Comparison of ENCODE assay signal across 8 cellular contexts in the genomic region with DNA sequence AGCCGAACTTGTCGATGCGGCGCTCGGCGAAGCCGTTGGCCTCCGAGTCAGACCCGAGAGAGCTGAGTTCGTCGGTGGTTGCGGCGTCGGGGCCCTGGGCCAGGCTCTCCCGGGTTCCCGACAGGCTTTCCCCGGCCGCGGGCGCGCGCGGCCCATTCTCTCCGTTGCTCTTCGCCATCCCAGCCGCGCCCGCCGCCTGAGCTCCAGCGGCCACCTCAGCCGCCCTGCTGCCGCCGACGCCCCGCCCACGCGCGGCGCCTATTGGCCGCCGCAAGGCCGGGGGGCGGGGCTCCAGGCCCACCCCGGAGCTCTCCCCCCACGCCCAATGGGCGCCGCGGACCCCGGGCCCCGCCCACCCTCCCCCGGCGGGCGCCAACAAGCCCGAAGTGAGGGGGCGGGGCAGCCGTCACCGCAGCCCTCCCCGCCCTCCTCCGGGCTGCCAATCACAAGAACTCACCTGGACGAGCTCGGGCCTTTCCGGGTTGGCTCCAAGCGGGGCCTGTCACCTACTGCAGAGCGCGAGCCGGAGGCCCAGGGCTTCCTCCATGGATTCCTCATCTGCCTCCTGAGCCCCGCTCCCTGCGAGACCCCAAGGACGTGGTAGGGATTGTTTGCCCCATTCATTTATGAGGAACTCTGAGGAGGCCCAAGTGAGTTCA. TPM values are rescaled to one million over a fixed set of nuclear protein-coding genes. Genes with fewer than 3 reads are reported as not detected.
DNase-seq lines count a peak whose midpoint lies in the region; ATAC-seq and TF ChIP-seq lines count a peak whose summit lies in the region.

A gene with protein sequence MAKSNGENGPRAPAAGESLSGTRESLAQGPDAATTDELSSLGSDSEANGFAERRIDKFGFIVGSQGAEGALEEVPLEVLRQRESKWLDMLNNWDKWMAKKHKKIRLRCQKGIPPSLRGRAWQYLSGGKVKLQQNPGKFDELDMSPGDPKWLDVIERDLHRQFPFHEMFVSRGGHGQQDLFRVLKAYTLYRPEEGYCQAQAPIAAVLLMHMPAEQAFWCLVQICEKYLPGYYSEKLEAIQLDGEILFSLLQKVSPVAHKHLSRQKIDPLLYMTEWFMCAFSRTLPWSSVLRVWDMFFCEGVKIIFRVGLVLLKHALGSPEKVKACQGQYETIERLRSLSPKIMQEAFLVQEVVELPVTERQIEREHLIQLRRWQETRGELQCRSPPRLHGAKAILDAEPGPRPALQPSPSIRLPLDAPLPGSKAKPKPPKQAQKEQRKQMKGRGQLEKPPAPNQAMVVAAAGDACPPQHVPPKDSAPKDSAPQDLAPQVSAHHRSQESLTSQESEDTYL (minus strand): TSS at position 238 of the 659 bp plus-strand sequence. CDS start 60 bp downstream, at position 178.

- intact Hi-C loops in activated naive CD4-positive, alpha-beta T cell treated with anti-CD3 and anti-CD28 coated beads for 36 hours (cut with micrococcal nuclease): loop anchor here (1.0 to 2.0 kb wide), 5 partner anchors 20 to 98 kb away; a partner anchor contains a TSS

- peak within 1 kb of the TSS; percentile 100 for H2AFZ ChIP-seq in neuronal stem cell (ENCODE audit: low read length)

- H4K8ac ChIP-seq in neuronal stem cell (ENCODE audit: low read depth, low read length): no peak within 1 kb of the TSS

- CTCF ChIA-PET in HEK293T (lab: Yijun Ruan, JAX): interaction anchor here (0.6 to 2.7 kb wide), 4 partner anchors 39 to 114 kb away, joined by 3 to 18 read pairs (median 3); a partner anchor contains a TSS
- CTCF ChIA-PET in activated naive CD4-positive, alpha-beta T cell treated with anti-CD3 and anti-CD28 coated beads for 36 hours (lab: Charles Lee): interaction anchor here (0.7 to 2.6 kb wide), 2 partner anchors 38 to 72 kb away, joined by 3 to 19 read pairs; a partner anchor contains a TSS

- H3K27ac ChIP-seq in SK-N-MC: peak within 1 kb of the TSS; percentile 67; the same call in 1 of the 2 replicates
- H3K27ac ChIP-seq in gastroesophageal sphincter: peak within 1 kb of the TSS; percentile 68 to 93 (median 86)
- H3K27ac ChIP-seq in neuronal stem cell (replicated peaks; ENCODE audit: low read length): no peak within 1 kb of the TSS
- peak within 1 kb of the TSS; percentile 99 for H3K27ac ChIP-seq in subcutaneous abdominal adipose tissue (ENCODE audit: low read depth, low read length)

- TF ChIP-seq CTCF in gastroesophageal sphincter (IDR thresholded peaks at IDR 0.05): peak in 1 of 4 experiments; percentile 16

- H3K36me3 Mint-ChIP-seq in activated naive CD4-positive, alpha-beta T cell treated with anti-CD3 and anti-CD28 coated beads for 36 hours (ENCODE audit: low read depth): peaks cover 9% of the 10 kb centered on the region

- H3K27me3 ChIP-seq in gastroesophageal sphincter (no peaks in the 10 kb centered on the region), neuronal stem cell (ENCODE audit: control insufficient read depth in 3 of 3, insufficient read depth in 3 of 3, low read depth in 1 of 3, low read length in 3 of 3) (no peaks in the 10 kb centered on the region), subcutaneous abdominal adipose tissue (ENCODE audit: control insufficient read depth in 5 of 5, insufficient read depth in 4 of 5, low read length in 5 of 5) (no peaks in the 10 kb centered on the region)

- no peak within 1 kb of the TSS for H2BK120ac ChIP-seq in neuronal stem cell (ENCODE audit: low read depth, low read length)

- TF ChIP-seq POLR2A in gastroesophageal sphincter (IDR thresholded peaks at IDR 0.05): peak; percentile 91 to 93

- H3K9ac ChIP-seq in SK-N-MC (ENCODE audit: insufficient read length) (peak within 1 kb of the TSS; percentile 64), neuronal stem cell (ENCODE audit: low read depth, low read length, poor library complexity) (peak within 1 kb of the TSS; percentile 89), subcutaneous abdominal adipose tissue (ENCODE audit: low read length in 5 of 5) (peak within 1 kb of the TSS; percentile 74 to 96 (median 90))

- peak within 1 kb of the TSS; percentile 73 for H3K27ac Mint-ChIP-seq in activated naive CD4-positive, alpha-beta T cell treated with anti-CD3 and anti-CD28 coated beads for 36 hours

- H2BK12ac ChIP-seq in neuronal stem cell (ENCODE audit: low read length): no peak within 1 kb of the TSS

- H3K27me3 Mint-ChIP-seq in activated naive CD4-positive, alpha-beta T cell treated with anti-CD3 and anti-CD28 coated beads for 36 hours (ENCODE audit: low read depth): no peaks in the 10 kb centered on the region

- peaks cover 46% of the 10 kb centered on the region for H3K4me1 Mint-ChIP-seq in activated naive CD4-positive, alpha-beta T cell treated with anti-CD3 and anti-CD28 coated beads for 36 hours (ENCODE audit: low read depth)

- peak within 1 kb of the TSS; percentile 70 for H3K23ac ChIP-seq in neuronal stem cell (ENCODE audit: low read depth, low read length, poor library complexity)

- DNase-seq in GM03348 (ENCODE audit: low spot score) (peak; percentile 100), HEK293T (ENCODE audit: extremely low spot score) (peak; percentile 100), MV-4-11 (lab: John Stamatoyannopoulos, UW) (peak; percentile 81), SK-N-MC (ENCODE audit: low read depth, low spot score) (no peak), neuronal stem cell (ENCODE audit: low spot score) (peak; percentile 89)
- peak; percentile 95 for DNase-seq in activated naive CD4-positive, alpha-beta T cell treated with anti-CD3 and anti-CD28 coated beads for 36 hours

- H3K79me1 ChIP-seq in neuronal stem cell (ENCODE audit: low read depth, low read length): no peaks in the 10 kb centered on the region

- WGBS in gastroesophageal sphincter (ENCODE audit: low coverage in 1 of 2), 2 donors: 0% methylated on average over 5 of the region's 69 CpGs; no CpG with 5 or more reads in 1 of the 2 donors
- no CpG with 5 or more reads among the region's 69 CpGs for WGBS in neuronal stem cell (ENCODE audit: extremely low coverage in 2 of 2, insufficient read length in 2 of 2, insufficient replicate concordance in 1 of 2), 2 donors

- ATAC-seq in gastroesophageal sphincter: peak; percentile 93

- H4K91ac ChIP-seq in neuronal stem cell (ENCODE audit: low read depth, low read length, poor library complexity): no peak within 1 kb of the TSS

- H2BK15ac ChIP-seq in neuronal stem cell (ENCODE audit: low read length): no peak within 1 kb of the TSS

- H2AK5ac ChIP-seq in neuronal stem cell (ENCODE audit: low read depth, low read length): no peak within 1 kb of the TSS

- peak within 1 kb of the TSS; percentile 77 for H3K4me2 ChIP-seq in neuronal stem cell (ENCODE audit: insufficient read depth, low read length, poor library complexity, severe bottlenecking)

- peak within 1 kb of the TSS; percentile 91 for H3K4me3 ChIP-seq in SK-N-MC
- H3K4me3 ChIP-seq in gastroesophageal sphincter: peak within 1 kb of the TSS; percentile 67 to 78
- H3K4me3 ChIP-seq in neuronal stem cell (ENCODE audit: low read length in 2 of 2): peak within 1 kb of the TSS; percentile 91 to 97
- H3K4me3 ChIP-seq in subcutaneous abdominal adipose tissue (ENCODE audit: low read depth in 1 of 5, low read length in 5 of 5): peak within 1 kb of the TSS; percentile 81 to 87 (median 81)

- peak within 1 kb of the TSS; percentile 72 for H2BK5ac ChIP-seq in neuronal stem cell (ENCODE audit: low read length)

- POLR2A ChIA-PET in HEK293T (lab: Yijun Ruan, JAX): interaction anchor here (0.7 to 3.7 kb wide), 9 partner anchors 12 to 118 kb away, joined by 3 to 31 read pairs (median 4); a partner anchor contains a TSS

- H3K9me3 ChIP-seq in SK-N-MC (ENCODE audit: low read depth, low read length) (no peaks in the 10 kb centered on the region), gastroesophageal sphincter (no peaks in the 10 kb centered on the region), neuronal stem cell (replicated peaks in 1 of 2; ENCODE audit: control insufficient read depth in 2 of 2, insufficient read depth in 1 of 2, low read depth in 1 of 2, low read length in 2 of 2) (no peaks in the 10 kb centered on the region), subcutaneous abdominal adipose tissue (ENCODE audit: control insufficient read depth in 5 of 5, low read length in 5 of 5) (no peaks in the 10 kb centered on the region)

- H3K9me3 Mint-ChIP-seq in activated naive CD4-positive, alpha-beta T cell treated with anti-CD3 and anti-CD28 coated beads for 36 hours: no peaks in the 10 kb centered on the region

- H3K36me3 ChIP-seq in SK-N-MC (ENCODE audit: insufficient read depth, low read length) (peaks cover 9% of the 10 kb centered on the region; the same call in 1 of the 2 replicates), gastroesophageal sphincter (peaks cover 0 to 20% of the 10 kb centered on the region in 2 donors), neuronal stem cell (replicated peaks in 1 of 2; ENCODE audit: control insufficient read depth in 2 of 2, insufficient read depth in 2 of 2, low read length in 2 of 2) (peaks cover 4 to 22% of the 10 kb centered on the region in 2 donors), subcutaneous abdominal adipose tissue (ENCODE audit: control insufficient read depth in 5 of 5, insufficient read depth in 5 of 5, low read length in 5 of 5) (peaks cover 0 to 12% (median 4%) of the 10 kb centered on the region in 5 donors)

- no peak within 1 kb of the TSS for H3K4ac ChIP-seq in neuronal stem cell (ENCODE audit: low read length)

- H3K4me1 ChIP-seq in gastroesophageal sphincter: peaks cover 0 to 54% (median 32%) of the 10 kb centered on the region in 3 donors
- H3K4me1 ChIP-seq in neuronal stem cell (ENCODE audit: control insufficient read depth in 2 of 2, insufficient read depth in 1 of 2, low read depth in 1 of 2, low read length in 2 of 2): peaks cover 9 to 14% of the 10 kb centered on the region in 2 donors
- H3K4me1 ChIP-seq in subcutaneous abdominal adipose tissue (ENCODE audit: control insufficient read depth in 5 of 5, insufficient read depth in 5 of 5, low read length in 5 of 5): peaks cover 14 to 44% (median 41%) of the 10 kb centered on the region in 5 donors

- H3K14ac ChIP-seq in neuronal stem cell (ENCODE audit: low read length): no peak within 1 kb of the TSS

- peak within 1 kb of the TSS; percentile 91 for H3K18ac ChIP-seq in neuronal stem cell (ENCODE audit: low read length)

- TF ChIP-seq EP300 in gastroesophageal sphincter (IDR thresholded peaks at IDR 0.05): no peak

- H3K4me3 Mint-ChIP-seq in activated naive CD4-positive, alpha-beta T cell treated with anti-CD3 and anti-CD28 coated beads for 36 hours: peak within 1 kb of the TSS; percentile 82

RNA-seq across cellular contexts. Expression of the gene that starts here (rescaled TPM):
- 10 to 100 TPM; 19.4 to 21.4 TPM for total RNA-seq in activated naive CD4-positive, alpha-beta T cell treated with anti-CD3 and anti-CD28 coated beads for 36 hours
- total RNA-seq in gastroesophageal sphincter: 10 to 100 TPM; 25.3 to 30.8 (median 26.0) TPM
- 4.9 TPM for polyA plus RNA-seq in neuronal stem cell (2013, experiment 1 of 2)
- 4.8 TPM for polyA plus RNA-seq in neuronal stem cell (2013, experiment 2 of 2)
